ENCODE assay signal across 8 cellular contexts in genomic region chr17:40417609-40418427, GRCh38. TPM values are rescaled to one million over a fixed set of nuclear protein-coding genes. Genes with fewer than 3 reads are reported as not detected.
A peak's percentile ranks its signal among the peaks of the same experiment; 100 is the strongest.
DNase-seq lines count a peak whose midpoint lies in the region; ATAC-seq and TF ChIP-seq lines count a peak whose summit lies in the region.

A gene with protein sequence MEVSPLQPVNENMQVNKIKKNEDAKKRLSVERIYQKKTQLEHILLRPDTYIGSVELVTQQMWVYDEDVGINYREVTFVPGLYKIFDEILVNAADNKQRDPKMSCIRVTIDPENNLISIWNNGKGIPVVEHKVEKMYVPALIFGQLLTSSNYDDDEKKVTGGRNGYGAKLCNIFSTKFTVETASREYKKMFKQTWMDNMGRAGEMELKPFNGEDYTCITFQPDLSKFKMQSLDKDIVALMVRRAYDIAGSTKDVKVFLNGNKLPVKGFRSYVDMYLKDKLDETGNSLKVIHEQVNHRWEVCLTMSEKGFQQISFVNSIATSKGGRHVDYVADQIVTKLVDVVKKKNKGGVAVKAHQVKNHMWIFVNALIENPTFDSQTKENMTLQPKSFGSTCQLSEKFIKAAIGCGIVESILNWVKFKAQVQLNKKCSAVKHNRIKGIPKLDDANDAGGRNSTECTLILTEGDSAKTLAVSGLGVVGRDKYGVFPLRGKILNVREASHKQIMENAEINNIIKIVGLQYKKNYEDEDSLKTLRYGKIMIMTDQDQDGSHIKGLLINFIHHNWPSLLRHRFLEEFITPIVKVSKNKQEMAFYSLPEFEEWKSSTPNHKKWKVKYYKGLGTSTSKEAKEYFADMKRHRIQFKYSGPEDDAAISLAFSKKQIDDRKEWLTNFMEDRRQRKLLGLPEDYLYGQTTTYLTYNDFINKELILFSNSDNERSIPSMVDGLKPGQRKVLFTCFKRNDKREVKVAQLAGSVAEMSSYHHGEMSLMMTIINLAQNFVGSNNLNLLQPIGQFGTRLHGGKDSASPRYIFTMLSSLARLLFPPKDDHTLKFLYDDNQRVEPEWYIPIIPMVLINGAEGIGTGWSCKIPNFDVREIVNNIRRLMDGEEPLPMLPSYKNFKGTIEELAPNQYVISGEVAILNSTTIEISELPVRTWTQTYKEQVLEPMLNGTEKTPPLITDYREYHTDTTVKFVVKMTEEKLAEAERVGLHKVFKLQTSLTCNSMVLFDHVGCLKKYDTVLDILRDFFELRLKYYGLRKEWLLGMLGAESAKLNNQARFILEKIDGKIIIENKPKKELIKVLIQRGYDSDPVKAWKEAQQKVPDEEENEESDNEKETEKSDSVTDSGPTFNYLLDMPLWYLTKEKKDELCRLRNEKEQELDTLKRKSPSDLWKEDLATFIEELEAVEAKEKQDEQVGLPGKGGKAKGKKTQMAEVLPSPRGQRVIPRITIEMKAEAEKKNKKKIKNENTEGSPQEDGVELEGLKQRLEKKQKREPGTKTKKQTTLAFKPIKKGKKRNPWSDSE (N-terminal part only) (minus strand): TSS chr17:40417896. CDS start chr17:40417791, 105 bp downstream.

- no peak for TF ChIP-seq POLR2A in right lobe of liver (IDR thresholded peaks at IDR 0.05)

- POLR2A ChIA-PET in CD4-positive, alpha-beta memory T cell (lab: Charles Lee; ENCODE audit: partially characterized antibody): interaction anchor here (0.6 to 5.5 kb wide), 36 partner anchors 9 to 306 kb away, joined by 3 to 61 read pairs (median 4); partner anchors contain the start of genes CASC3, IGFBP4, SMARCE1 and WIPF2

- CTCF ChIA-PET in CD4-positive, alpha-beta memory T cell (lab: Charles Lee; ENCODE audit: partially characterized antibody): interaction anchor here (0.7 to 8.5 kb wide), 24 partner anchors 9 to 305 kb away, joined by 3 to 72 read pairs (median 4); partner anchors contain the start of genes IGFBP4 and SMARCE1

- no peaks in the 10 kb centered on the region for H3K36me3 ChIP-seq in CD4-positive, alpha-beta memory T cell (ENCODE audit: insufficient read depth, low read length)
- no peaks in the 10 kb centered on the region for H3K36me3 ChIP-seq in duodenal mucosa (ENCODE audit: control insufficient read depth in 1 of 2, insufficient read depth in 2 of 2, low read length in 2 of 2)
- no peaks in the 10 kb centered on the region for H3K36me3 ChIP-seq in right lobe of liver

- peak within 1 kb of the TSS; percentile 58 to 64 for H3K9ac ChIP-seq in duodenal mucosa (ENCODE audit: low read depth in 1 of 2, low read length in 2 of 2)

- H3K27ac Mint-ChIP-seq in CD4-positive, alpha-beta memory T cell: peak within 1 kb of the TSS; percentile 69 to 97 (median 93)

- intact Hi-C loops in CD4-positive, alpha-beta memory T cell (cut with micrococcal nuclease): loop anchor here (1.0 to 10.0 kb wide), 5 partner anchors 60 to 213 kb away; partner anchors contain the start of gene CDC6
- intact Hi-C loops in right lobe of liver (cut with DNase I): loop anchor here in 1 of 2 donors (5.0 kb wide), 1 partner anchor 61 kb away; no protein-coding TSS in a partner anchor

- H3K9me3 Mint-ChIP-seq in CD4-positive, alpha-beta memory T cell: no peaks in the 10 kb centered on the region

- DNase-seq in CD4-positive, alpha-beta memory T cell: peak; percentile 98 to 99 (median 98)
- peak; percentile 98 for DNase-seq in HK-2 (ENCODE audit: unreplicated experiment)
- peak; percentile 100 for DNase-seq in NCI-H82 treated with DMSO at 0.1 percent for 48 hours (lab: John Stamatoyannopoulos, UW; ENCODE audit: unreplicated experiment)
- DNase-seq in activated CD4-positive, alpha-beta T cell treated with anti-CD3 and anti-CD28 coated beads, Interleukin-2, amount 50 U/mL, for 48 hours: peak; percentile 94 to 97
- peak; percentile 84 to 99 (median 90) for DNase-seq in right lobe of liver
- peak; percentile 97 for DNase-seq in stimulated activated CD4-positive, alpha-beta T cell treated with anti-CD3 and anti-CD28 coated beads, Interleukin-4, amount 100 ng/mL, for 24 hours

- peaks cover 37% of the 10 kb centered on the region for H3K4me1 ChIP-seq in CD4-positive, alpha-beta memory T cell (ENCODE audit: insufficient read depth, low read length)
- H3K4me1 ChIP-seq in duodenal mucosa (ENCODE audit: control insufficient read depth in 1 of 2, insufficient read depth in 2 of 2, low read length in 2 of 2) (peaks cover 6 to 18% of the 10 kb centered on the region in 2 donors), right lobe of liver (peaks cover 0 to under 1% (median 0%) of the 10 kb centered on the region in 4 donors)

- TF ChIP-seq CTCF in right lobe of liver (IDR thresholded peaks at IDR 0.05): no peak

- no peaks in the 10 kb centered on the region for H3K27me3 ChIP-seq in CD4-positive, alpha-beta memory T cell (ENCODE audit: insufficient read depth, low read length)
- no peaks in the 10 kb centered on the region for H3K27me3 ChIP-seq in duodenal mucosa (ENCODE audit: control insufficient read depth in 1 of 2, insufficient read depth in 2 of 2, low read length in 2 of 2)
- H3K27me3 ChIP-seq in right lobe of liver: no peaks in the 10 kb centered on the region

- WGBS in right lobe of liver (ENCODE audit: insufficient coverage, low coverage, low lambda C conversion rate, missing lambda C conversion rate): 0% methylated on average over 20 of the region's 49 CpGs

- no peaks in the 10 kb centered on the region for H3K27me3 Mint-ChIP-seq in CD4-positive, alpha-beta memory T cell

- peak within 1 kb of the TSS; percentile 90 to 97 (median 95) for H3K4me3 Mint-ChIP-seq in CD4-positive, alpha-beta memory T cell

- H3K4me3 ChIP-seq in CD4-positive, alpha-beta memory T cell (ENCODE audit: low read length in 2 of 2): peak within 1 kb of the TSS; percentile 77 to 91
- H3K4me3 ChIP-seq in duodenal mucosa (ENCODE audit: low read depth in 1 of 2, low read length in 2 of 2) (peak within 1 kb of the TSS; percentile 83 to 88), right lobe of liver (peak within 1 kb of the TSS; percentile 42 to 62 (median 52))

- H3K27ac ChIP-seq in CD4-positive, alpha-beta memory T cell (ENCODE audit: low read depth, low read length): peak within 1 kb of the TSS; percentile 49
- H3K27ac ChIP-seq in duodenal mucosa (ENCODE audit: low read depth, low read length): no peak within 1 kb of the TSS
- H3K27ac ChIP-seq in right lobe of liver: no peak within 1 kb of the TSS

- peaks cover 15 to 35% (median 28%) of the 10 kb centered on the region in 4 donors for H3K4me1 Mint-ChIP-seq in CD4-positive, alpha-beta memory T cell

- H3K36me3 Mint-ChIP-seq in CD4-positive, alpha-beta memory T cell: peaks cover 0 to 4% of the 10 kb centered on the region in 2 donors

- H3K9me3 ChIP-seq in CD4-positive, alpha-beta memory T cell (ENCODE audit: control insufficient read depth in 1 of 2, low read length in 2 of 2): no peaks in the 10 kb centered on the region
- H3K9me3 ChIP-seq in duodenal mucosa (ENCODE audit: control insufficient read depth in 1 of 2, low read length in 2 of 2) (no peaks in the 10 kb centered on the region), right lobe of liver (no peaks in the 10 kb centered on the region)

- peak; percentile 96 for ATAC-seq in GM19455 (IDR thresholded peaks at IDR 0.05; ENCODE audit: unreplicated experiment)
- peak; percentile 95 to 98 (median 98) for ATAC-seq in right lobe of liver

RNA-seq across cellular contexts. Expression of the gene that starts here (rescaled TPM):
- total RNA-seq in CD4-positive, alpha-beta memory T cell: 1 to 10 TPM in 1 of 2 experiments, under 1 TPM in 1; 0.47 to 1.1 TPM
- polyA plus RNA-seq in CD4-positive, alpha-beta memory T cell: under 1 TPM; 0.10 to 0.14 TPM
- total RNA-seq in right lobe of liver: 1 to 10 TPM in 4 of 6 experiments, under 1 TPM in 2; 0.22 to 7.3 (median 3.0) TPM
